ENCODE assay signal across 9 cellular contexts in the genomic region with DNA sequence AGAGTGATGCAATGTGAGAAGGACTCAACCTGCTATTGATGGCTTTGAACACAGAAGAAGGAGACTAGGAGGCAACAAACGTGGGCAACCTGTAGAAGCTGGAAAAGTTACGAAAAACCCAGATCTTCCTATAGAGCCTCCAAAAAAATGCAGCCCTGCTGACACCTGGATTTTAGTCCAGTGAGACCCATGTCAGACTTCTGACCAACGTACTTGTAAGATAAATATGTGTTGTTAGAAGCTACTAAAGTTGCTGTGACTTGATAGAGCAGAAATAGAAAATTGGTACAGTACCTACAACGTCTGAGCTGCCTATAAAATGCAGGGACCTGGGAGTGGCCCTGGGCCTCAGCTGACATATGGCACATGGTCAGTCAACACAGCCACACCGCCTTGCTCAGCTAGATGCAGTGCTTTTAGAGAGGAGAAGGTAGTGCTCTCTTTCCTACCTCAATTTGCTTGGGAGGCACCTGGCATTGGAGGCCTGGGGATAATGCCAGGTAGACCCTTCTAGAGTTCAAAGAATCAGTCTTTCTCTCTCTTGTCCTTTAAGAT.
"Had no signal": no experiment of that assay in that cellular context is flagged by ENCODE, and none has a peak within 500 bp of the region (broad histone marks: within the 10 kb centered on the region; RNA-seq: fewer than 3 reads in every experiment).

No MANE protein-coding gene starts in this region.

- H3K9ac ChIP-seq: GM23248 had no signal

- FAIRE-seq: H54, HTR-8/SVneo, K562 had no signal

- H3K27ac ChIP-seq: GM23248 had no signal

- DNase-seq: GM23248, GOT3, H9, HCEC 1CT, IMR-90, KG1 had no signal

- H2AFZ ChIP-seq: GM23248 had no signal

- ATAC-seq: K562 had no signal

- H3K4me3 ChIP-seq: GM23248, K562 had no signal
